In genomic region chr6:19860235-19860877, GRCh38 we compare ENCODE assay signal across 18 cellular contexts. TPM values are rescaled to one million over a fixed set of nuclear protein-coding genes. Genes with fewer than 3 reads are reported as not detected.
DNase-seq lines count a peak whose midpoint lies in the region; ATAC-seq, FAIRE-seq and TF ChIP-seq lines count a peak whose summit lies in the region.
"Had no signal": no experiment of that assay in that cellular context is flagged by ENCODE, and none has a peak within 500 bp of the region (broad histone marks: within the 10 kb centered on the region; RNA-seq: fewer than 3 reads in every experiment).

No MANE protein-coding gene starts in this region.

- H3K9ac ChIP-seq in colonic mucosa (ENCODE audit: low read depth in 2 of 2, low read length in 2 of 2) = no peak overlapping the region
- H3K9ac ChIP-seq in HepG2 (ENCODE audit: insufficient read depth, low read depth, low read length) = no peak overlapping the region
- H3K9ac ChIP-seq: KMS-11, SK-N-SH had no signal

- POLR2A ChIA-PET in HepG2 (lab: Yijun Ruan, JAX) = no interaction called here

- TF ChIP-seq EP300 in HepG2 (IDR thresholded peaks at IDR 0.05; ENCODE audit: low read depth in 2 of 2, low read length in 2 of 2) (no peak), HepG2 (CRISPR knock-in tag; IDR thresholded peaks at IDR 0.05; ENCODE audit: borderline replicate concordance) (no peak)

- no peak for TF ChIP-seq POLR2A in thyroid gland (IDR thresholded peaks at IDR 0.05)
- TF ChIP-seq POLR2A in HepG2 (IDR thresholded peaks at IDR 0.05; ENCODE audit: insufficient read depth in 1 of 2, low read depth in 2 of 2, low read length in 2 of 2) = no peak

- H3K4me2 ChIP-seq in HepG2 (ENCODE audit: low read depth, low read length) = no peak overlapping the region
- H3K4me2 ChIP-seq: KMS-11, SK-N-SH had no signal

- TF ChIP-seq CTCF in colonic mucosa (IDR thresholded peaks at IDR 0.05) (no peak), thyroid gland (IDR thresholded peaks at IDR 0.05) (no peak), HepG2 (CRISPR knock-in tag; IDR thresholded peaks at IDR 0.05) (no peak)

- in situ Hi-C loops in HepG2 (cut with HindIII; ENCODE audit: extremely low pct_ligation_motif_present, low pct_unique_long_range_greater_than_20kb) = loop anchor here (25.0 kb wide), 1 partner anchor 1273 kb away; no protein-coding TSS in a partner anchor

- 22 to 30% methylated on average over 4 of the region's 4 CpGs for WGBS in thyroid gland, 2 donors
- 4% methylated on average over 4 of the region's 4 CpGs for WGBS in HepG2 (ENCODE audit: low lambda C conversion rate)

- no peaks in the 10 kb centered on the region for H3K4me1 ChIP-seq in colonic mucosa
- H3K4me1 ChIP-seq in thyroid gland = peaks cover 40 to 54% of the 10 kb centered on the region in 2 donors
- no peaks in the 10 kb centered on the region for H3K4me1 ChIP-seq in effector memory CD4-positive, alpha-beta T cell (ENCODE audit: control insufficient read depth, insufficient read depth, low read length, poor library complexity, severe bottlenecking)
- no peaks in the 10 kb centered on the region for H3K4me1 ChIP-seq in HepG2 (ENCODE audit: insufficient read depth, low read length)

- BruUV-seq in HepG2 (replicated peaks; lab: Mats Ljungman, UMichigan) = no TSS peak

- H3K4me3 ChIP-seq in colonic mucosa = no peak overlapping the region
- H3K4me3 ChIP-seq in thyroid gland (replicated peaks in 1 of 3) = no peak overlapping the region
- H3K4me3 ChIP-seq in effector memory CD4-positive, alpha-beta T cell (ENCODE audit: insufficient read depth, low read depth, low read length, poor library complexity, severe bottlenecking) = no peak overlapping the region
- no peak overlapping the region for H3K4me3 ChIP-seq in HepG2 (replicated peaks in 1 of 3; ENCODE audit: insufficient read depth in 1 of 3, low read depth in 2 of 3, low read length in 3 of 3)
- H3K4me3 ChIP-seq: skin epidermis had no signal

- H3K79me2 ChIP-seq in HepG2 (ENCODE audit: insufficient read depth, low read length) = no peaks in the 10 kb centered on the region

- FAIRE-seq in HepG2 (lab: Jason Lieb, UNC) = no peak

- DNase-seq in NCI-H1092 treated with DMSO at 0.1 percent for 48 hours (lab: John Stamatoyannopoulos, UW) (peak; percentile 39), NCI-H1092 (lab: John Stamatoyannopoulos, UW) (no peak), NCI-H2029 (lab: John Stamatoyannopoulos, UW) (peak; percentile 87), colonic mucosa (peak; percentile 54), thyroid gland (peak; percentile 55 to 58), left ventricle myocardium superior (no peak), HepG2 (ENCODE audit: low spot score) (no peak)
- DNase-seq in effector memory CD4-positive, alpha-beta T cell = no peak
- DNase-seq: activated effector memory CD4-positive, alpha-beta T cell treated with anti-CD3 and anti-CD28 coated beads, Interleukin-2, amount 50 U/mL, for 16 hours; amniotic stem cell; mesenchymal stem cell; natural killer cell; NCI-H446 treated with DMSO at 0.1 percent for 48 hours; SK-N-SH; stimulated activated CD4-positive, alpha-beta T cell treated with anti-CD3 and anti-CD28 coated beads, Interleukin-4, amount 100 ng/mL, for 24 hours; T1000 had no signal

- no peak for TF ChIP-seq RAD21 in HepG2 (CRISPR knock-in tag; IDR thresholded peaks at IDR 0.05)

- H3K27me3 ChIP-seq in colonic mucosa (no peaks in the 10 kb centered on the region), thyroid gland (no peaks in the 10 kb centered on the region), HepG2 (ENCODE audit: control insufficient read depth in 1 of 2, insufficient read depth in 2 of 2, low read length in 2 of 2) (peaks cover 0 to 45% of the 10 kb centered on the region in 2 experiments; a peak in 2 of 5 replicates)
- H3K27me3 ChIP-seq in effector memory CD4-positive, alpha-beta T cell (replicated peaks; ENCODE audit: control insufficient read depth, insufficient read depth, low read length, poor library complexity, severe bottlenecking) = no peaks in the 10 kb centered on the region

- H3K36me3 ChIP-seq in colonic mucosa (no peaks in the 10 kb centered on the region), thyroid gland (no peaks in the 10 kb centered on the region), HepG2 (replicated peaks in 1 of 2; ENCODE audit: control insufficient read depth in 1 of 2, insufficient read depth in 2 of 2, low read length in 2 of 2) (no peaks in the 10 kb centered on the region)
- no peaks in the 10 kb centered on the region for H3K36me3 ChIP-seq in effector memory CD4-positive, alpha-beta T cell (ENCODE audit: control insufficient read depth, insufficient read depth, low read length)

- ATAC-seq in left ventricle myocardium superior (no peak), HepG2 (no peak)
- ATAC-seq: natural killer cell had no signal

- intact Hi-C loops in colonic mucosa (cut with DNase I) = no loop called here
- intact Hi-C loops in thyroid gland (cut with DNase I) = no loop called here
- intact Hi-C loops in left ventricle myocardium superior (cut with micrococcal nuclease) = no loop called here
- intact Hi-C loops in HepG2 (cut with micrococcal nuclease; ENCODE audit: unreplicated experiment) = no loop called here

- H2AFZ ChIP-seq in HepG2 (ENCODE audit: low read length) = no peak overlapping the region

- no peaks in the 10 kb centered on the region for H3K9me3 ChIP-seq in colonic mucosa
- H3K9me3 ChIP-seq in thyroid gland = no peaks in the 10 kb centered on the region
- H3K9me3 ChIP-seq in effector memory CD4-positive, alpha-beta T cell (ENCODE audit: control insufficient read depth, low read length) = no peaks in the 10 kb centered on the region
- no peaks in the 10 kb centered on the region for H3K9me3 ChIP-seq in HepG2 (ENCODE audit: low read length)
- H3K9me3 ChIP-seq: SK-N-SH had no signal

- CTCF ChIA-PET in HepG2 (lab: Yijun Ruan, JAX; ENCODE audit: low intra/inter-chr PET ratio, low total read pairs) = no interaction called here

- no peaks in the 10 kb centered on the region for H4K20me1 ChIP-seq in HepG2 (ENCODE audit: insufficient read depth, low read length)

- H3K27ac ChIP-seq in colonic mucosa (no peak overlapping the region), thyroid gland (peak overlapping the region; percentile 74 to 83 (median 76)), HepG2 (ENCODE audit: extremely low read length, insufficient read depth, low read length) (no peak overlapping the region)
- no peak overlapping the region for H3K27ac ChIP-seq in effector memory CD4-positive, alpha-beta T cell (ENCODE audit: insufficient read depth, low read length, poor library complexity, severe bottlenecking)
- H3K27ac ChIP-seq: KMS-11, skin epidermis had no signal

TF ChIP-seq in HepG2, 621 proteins besides CTCF, POLR2A, EP300 and RAD21 (continues in another document):
- no peak for TF ChIP-seq KLF9 (CRISPR knock-in tag; IDR thresholded peaks at IDR 0.05; ENCODE audit: low read depth)
- no peak for TF ChIP-seq RORA (CRISPR knock-in tag; IDR thresholded peaks at IDR 0.05)
- TF ChIP-seq, protein P1, sequence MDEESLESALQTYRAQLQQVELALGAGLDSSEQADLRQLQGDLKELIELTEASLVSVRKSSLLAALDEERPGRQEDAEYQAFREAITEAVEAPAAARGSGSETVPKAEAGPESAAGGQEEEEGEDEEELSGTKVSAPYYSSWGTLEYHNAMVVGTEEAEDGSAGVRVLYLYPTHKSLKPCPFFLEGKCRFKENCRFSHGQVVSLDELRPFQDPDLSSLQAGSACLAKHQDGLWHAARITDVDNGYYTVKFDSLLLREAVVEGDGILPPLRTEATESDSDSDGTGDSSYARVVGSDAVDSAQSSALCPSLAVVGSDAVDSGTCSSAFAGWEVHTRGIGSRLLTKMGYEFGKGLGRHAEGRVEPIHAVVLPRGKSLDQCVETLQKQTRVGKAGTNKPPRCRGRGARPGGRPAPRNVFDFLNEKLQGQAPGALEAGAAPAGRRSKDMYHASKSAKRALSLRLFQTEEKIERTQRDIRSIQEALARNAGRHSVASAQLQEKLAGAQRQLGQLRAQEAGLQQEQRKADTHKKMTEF (CRISPR knock-in tag; IDR thresholded peaks at IDR 0.05) = no peak

RNA-seq across cellular contexts. Expression of gene ID4, which starts 23.2 kb away (rescaled TPM):
- total RNA-seq in colonic mucosa (1 to 10 TPM; 2.4 to 5.3 TPM), thyroid gland (100 to 1,000 TPM; 333 to 768 (median 629) TPM), left ventricle myocardium superior (3.0 TPM), HepG2 (2016; rRNA removed; fragmentation: Illumina TruSeq; extraction: Trizol) (0.44 and 0.60 TPM in 2 replicates)
- total RNA-seq in HepG2 (2016; cell fraction: cytosol; rRNA removed; fragmentation: Illumina TruSeq; extraction: Trizol; ENCODE audit: low read depth) = 0.44 and 0.71 TPM in 2 replicates
- total RNA-seq in HepG2 (2016; cell fraction: insoluble cytoplasmic fraction; rRNA removed; fragmentation: Illumina TruSeq; extraction: Trizol) = 0.45 and 0.65 TPM in 2 replicates
- total RNA-seq in HepG2 (2016; cell fraction: membrane; rRNA removed; fragmentation: Illumina TruSeq; extraction: Trizol) = 0.52 and 0.74 TPM in 2 replicates
- total RNA-seq in HepG2 (2016; cell fraction: nucleus; rRNA removed; fragmentation: Illumina TruSeq; extraction: Trizol) = 0.53 and 0.56 TPM in 2 replicates
- 0.05 and 0.20 TPM in 2 replicates for polyA plus RNA-seq in HepG2 (2011; rRNA removed)
- 0.05 and 0.09 TPM in 2 replicates for polyA plus RNA-seq in HepG2 (2011; cell fraction: cytosol; rRNA removed)
- 0.09 and 0.18 TPM in 2 replicates for polyA plus RNA-seq in HepG2 (2011; cell fraction: nucleus; rRNA removed)
- polyA plus RNA-seq in HepG2 (2012) = 0.12 and 0.30 TPM in 2 replicates
- polyA plus RNA-seq in HepG2 (2016; cell fraction: cytosol; fragmentation: Illumina TruSeq; extraction: Trizol; ENCODE audit: low read depth) = 0.76 and 1.0 TPM in 2 replicates
- 0.59 and 0.71 TPM in 2 replicates for polyA plus RNA-seq in HepG2 (2016; cell fraction: insoluble cytoplasmic fraction; fragmentation: Illumina TruSeq; extraction: Trizol; ENCODE audit: low read depth)
- 0.87 and 0.89 TPM in 2 replicates for polyA plus RNA-seq in HepG2 (2016; cell fraction: membrane; fragmentation: Illumina TruSeq; extraction: Trizol; ENCODE audit: low read depth)
- 1.1 and 1.2 TPM in 2 replicates for polyA plus RNA-seq in HepG2 (2016; cell fraction: nucleus; fragmentation: Illumina TruSeq; extraction: Trizol; ENCODE audit: insufficient read depth, low read depth)
- polyA minus RNA-seq in HepG2 (2011; rRNA and poly(A)+ RNA removed; ENCODE audit: low replicate concordance) = not detected in 2 replicates
- polyA minus RNA-seq in HepG2 (2011; cell fraction: cytosol; rRNA and poly(A)+ RNA removed) = not detected in 2 replicates
- polyA minus RNA-seq in HepG2 (2011; cell fraction: nucleus; rRNA and poly(A)+ RNA removed) = 0.50 and 1.9 TPM in 2 replicates
- total RNA-seq: natural killer cell had no signal

Comparison
In these comparisons a context has a peak if more than half of its experiments do, and no peak if none do; other contexts are left out.
1. DNase-seq: peak in NCI-H1092 treated with DMSO at 0.1 percent for 48 hours (single experiment), NCI-H2029 (single experiment), colonic mucosa (single experiment) and thyroid gland (2 of 2); none in NCI-H1092 (single experiment), effector memory CD4-positive, alpha-beta T cell (0 of 3), left ventricle myocardium superior (single experiment) and HepG2 (single experiment).
2. H3K27ac ChIP-seq: peak in thyroid gland (3 of 3); none in colonic mucosa (single experiment), effector memory CD4-positive, alpha-beta T cell (single experiment) and HepG2 (single experiment).
3. RNA of gene ID4, which starts 23.2 kb away (total RNA-seq): 333 to 768 TPM in thyroid gland; 2.4 to 5.3 TPM in colonic mucosa, 3.0 TPM in left ventricle myocardium superior (single experiment) and 0.44 to 0.74 TPM in HepG2; every median in the first group is over 10 times any median in the second.